Comparison of ENCODE assay signal across 8 cellular contexts in the genomic region with DNA sequence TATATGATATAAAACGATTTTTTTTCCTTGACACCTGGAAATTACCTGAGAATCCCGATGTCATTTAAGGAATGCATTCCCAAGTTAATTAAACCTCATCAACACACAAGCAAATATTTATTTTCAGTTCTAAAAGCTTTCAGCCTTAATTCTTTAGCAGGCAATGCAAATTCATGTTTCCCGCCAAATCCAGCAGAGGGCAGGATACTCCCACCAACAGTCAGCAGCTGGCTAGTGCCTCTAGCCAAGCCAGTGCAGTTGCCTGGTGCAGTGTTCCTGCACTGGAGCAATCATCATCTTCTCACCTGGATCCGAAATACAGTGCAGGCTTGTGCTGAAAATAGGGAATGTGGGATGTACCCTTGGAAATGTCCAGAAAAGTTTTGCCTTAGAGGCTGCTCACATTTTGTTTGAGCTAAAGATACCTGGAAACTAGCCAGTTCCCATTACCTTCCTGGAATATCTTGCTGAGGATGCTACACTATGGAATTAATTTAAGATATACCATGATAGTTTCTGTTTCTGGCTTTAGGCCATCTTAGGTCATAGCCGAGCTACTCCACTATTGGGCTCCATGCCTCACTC. TPM values are rescaled to one million over a fixed set of nuclear protein-coding genes. Genes with fewer than 3 reads are reported as not detected.
DNase-seq lines count a peak whose midpoint lies in the region; ATAC-seq and TF ChIP-seq lines count a peak whose summit lies in the region.

No MANE protein-coding gene starts in this region.

- ATAC-seq in GM18873 (IDR thresholded peaks at IDR 0.05; ENCODE audit: low FRiP score, unreplicated experiment) (peak; percentile 94), HG03066 (IDR thresholded peaks at IDR 0.05; ENCODE audit: low read depth, unreplicated experiment) (peak; percentile 97), left lung (peak; percentile 91)

- no peaks in the 10 kb centered on the region for H3K9me3 ChIP-seq in BE2C
- H3K9me3 ChIP-seq in left lung: no peaks in the 10 kb centered on the region

- TF ChIP-seq CTCF in BE2C (IDR thresholded peaks at IDR 0.05; ENCODE audit: low read depth, low read length): peak; percentile 64
- peak; percentile 58 to 60 for TF ChIP-seq CTCF in left lung (IDR thresholded peaks at IDR 0.05)

- no peak overlapping the region for H3K27ac ChIP-seq in left lung

- no peaks in the 10 kb centered on the region for H3K4me1 ChIP-seq in BE2C
- no peaks in the 10 kb centered on the region for H3K4me1 ChIP-seq in left lung

- DNase-seq in BE2C: peak; percentile 42
- peak; percentile 25 for DNase-seq in NCI-H2196 treated with DMSO at 0.1 percent for 48 hours (lab: John Stamatoyannopoulos, UW; ENCODE audit: unreplicated experiment)
- peak; percentile 46 to 59 for DNase-seq in activated CD4-positive, alpha-beta T cell treated with anti-CD3 and anti-CD28 coated beads for 24 hours (ENCODE audit: low read depth in 2 of 2)
- peak; percentile 35 for DNase-seq in cerebellum (ENCODE audit: low spot score)
- peak in 1 of 2 donors; percentile 61 for DNase-seq in left lung
- peak; percentile 30 to 59 (median 53) for DNase-seq in stimulated activated CD4-positive, alpha-beta T cell treated with anti-CD3 and anti-CD28 coated beads, TNF-alpha, amount 100 ng/mL, for 4 hours (ENCODE audit: low read depth in 3 of 3)

- no peak overlapping the region for H3K4me3 ChIP-seq in BE2C (ENCODE audit: low read depth, low read length)
- no peak overlapping the region for H3K4me3 ChIP-seq in left lung

- intact Hi-C loops in left lung (cut with DNase I): no loop called here

- H3K36me3 ChIP-seq in BE2C (no peaks in the 10 kb centered on the region), left lung (no peaks in the 10 kb centered on the region)

- H3K27me3 ChIP-seq in BE2C (no peaks in the 10 kb centered on the region), left lung (no peaks in the 10 kb centered on the region)

RNA-seq across cellular contexts. Expression of a gene that starts 48.4 kb away (rescaled TPM):
- polyA plus RNA-seq in BE2C (2012; ENCODE audit: insufficient read depth, insufficient read length, low read depth): not detected
- total RNA-seq in cerebellum: 0.27 TPM
- 10 to 100 TPM; 10.9 to 25.1 TPM for total RNA-seq in left lung
